30 cellular contexts compared by ENCODE assay signal in the genomic region with DNA sequence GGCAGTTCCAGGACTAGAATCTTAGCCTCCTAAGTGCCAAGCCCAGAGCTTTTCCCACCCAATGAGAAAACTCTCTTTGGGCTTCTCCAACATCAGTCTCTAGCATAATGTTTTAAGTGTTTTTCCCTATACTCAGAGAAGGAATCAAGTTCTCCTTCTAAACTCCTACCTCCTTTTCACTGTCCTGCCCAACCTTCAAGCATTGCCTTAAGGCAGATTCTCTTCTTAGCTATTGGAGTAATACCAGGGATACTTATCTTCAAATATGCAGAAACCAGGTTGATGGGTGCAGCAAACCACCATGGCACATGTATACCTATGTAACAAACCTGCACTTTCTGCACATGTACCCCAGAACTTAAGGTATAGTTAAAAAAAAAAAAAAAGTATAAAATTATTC.
"Had no signal": no experiment of that assay in that cellular context is flagged by ENCODE, and none has a peak within 500 bp of the region (broad histone marks: within the 10 kb centered on the region; RNA-seq: fewer than 3 reads in every experiment).

No MANE protein-coding gene starts in this region.

- H3K36me3 ChIP-seq: adrenal gland, esophagus muscularis mucosa, gastrocnemius medialis, heart left ventricle, WERI-Rb-1 had no signal

- H3K4me3 ChIP-seq: adrenal gland, body of pancreas, esophagus muscularis mucosa, gastrocnemius medialis, heart left ventricle had no signal

- H3K27ac ChIP-seq: adrenal gland, body of pancreas, esophagus muscularis mucosa, gastrocnemius medialis, heart left ventricle, WERI-Rb-1 had no signal

- H3K9me3 ChIP-seq: adrenal gland, body of pancreas, esophagus muscularis mucosa, gastrocnemius medialis, heart left ventricle had no signal

- ATAC-seq: activated CD4-positive, CD25-positive, alpha-beta regulatory T cell treated with anti-CD3 and anti-CD28 coated beads, Interleukin-2, amount 50 U/mL, for 24 hours; activated CD8-positive, alpha-beta T cell treated with anti-CD3 and anti-CD28 coated beads for 36 hours; activated naive CD8-positive, alpha-beta T cell treated with anti-CD3 and anti-CD28 coated beads, Interleukin-2, amount 50 U/mL, for 24 hours; activated T-cell treated with anti-CD3 and anti-CD28 coated beads, Interleukin-2, amount 50 U/mL, for 4 hours; body of pancreas; effector memory CD8-positive, alpha-beta T cell; gastrocnemius medialis; heart left ventricle; T-helper 17 cell had no signal

- H3K4me1 ChIP-seq: body of pancreas, esophagus muscularis mucosa had no signal

- H3K27me3 ChIP-seq: body of pancreas, esophagus muscularis mucosa, foreskin keratinocyte, gastrocnemius medialis, heart left ventricle had no signal

- DNase-seq: activated B cell treated with CpG ODN at 0.5 μM for 24 hours; activated CD4-positive, alpha-beta T cell treated with anti-CD3 and anti-CD28 coated beads for 48 hours; activated CD4-positive, alpha-beta T cell treated with anti-CD3 and anti-CD28 coated beads, Interleukin-2, amount 50 U/mL, for 1 hour; activated CD4-positive, alpha-beta T cell treated with anti-CD3 and anti-CD28 coated beads, Interleukin-2, amount 50 U/mL, for 48 hours; activated CD8-positive, alpha-beta memory T cell treated with anti-CD3 and anti-CD28 coated beads for 24 hours; activated CD8-positive, alpha-beta T cell treated with anti-CD3 and anti-CD28 coated beads for 36 hours; activated effector memory CD4-positive, alpha-beta T cell treated with anti-CD3 and anti-CD28 coated beads, Interleukin-2, amount 50 U/mL, for 16 hours; activated naive CD4-positive, alpha-beta T cell treated with anti-CD3 and anti-CD28 coated beads for 36 hours; activated naive CD8-positive, alpha-beta T cell treated with anti-CD3 and anti-CD28 coated beads for 36 hours; activated naive CD8-positive, alpha-beta T cell treated with anti-CD3 and anti-CD28 coated beads, Interleukin-2, amount 50 U/mL, for 24 hours; activated T-cell treated with anti-CD3 and anti-CD28 coated beads, Interleukin-2, amount 50 U/mL, for 4 hours; adrenal gland; amygdala; aorta; body of pancreas; caudate nucleus; cortex of kidney; dermis blood vessel endothelial cell; effector CD4-positive, alpha-beta T cell; effector memory CD8-positive, alpha-beta T cell; erythroblast; foreskin keratinocyte; gastrocnemius medialis; glutamatergic neuron; heart left ventricle; T-helper 17 cell; T1000; WERI-Rb-1 had no signal
